27 cellular contexts compared by ENCODE assay signal in genomic region chrX:32995427-32995826, GRCh38.
"Had no signal": no experiment of that assay in that cellular context is flagged by ENCODE, and none has a peak within 500 bp of the region (broad histone marks: within the 10 kb centered on the region; RNA-seq: fewer than 3 reads in every experiment).

No MANE protein-coding gene starts in this region.

- H3K4me2 ChIP-seq: smooth muscle cell had no signal

- H3K9me3 ChIP-seq: esophagus muscularis mucosa, left ventricle myocardium inferior, lower lobe of right lung, right lobe of liver, vagina had no signal

- DNase-seq: dermis blood vessel endothelial cell; effector memory CD4-positive, alpha-beta T cell; foreskin keratinocyte; glutamatergic neuron; hypothalamus; immature natural killer cell; islet precursor cell; kidney glomerular epithelial cell; left colon; left ventricle myocardium inferior; lower lobe of right lung; naive thymus-derived CD8-positive, alpha-beta T cell; nephron progenitor cell; nucleus accumbens; retina; right lobe of liver; stimulated activated CD4-positive, alpha-beta T cell treated with anti-CD3 and anti-CD28 coated beads, Interleukin-12 subunit alpha, Interleukin-12 subunit beta, amount 100 ng/mL, for 4 hours; stimulated activated CD4-positive, alpha-beta T cell treated with anti-CD3 and anti-CD28 coated beads, Interleukin-1b, Interleukin-23, amount 100 ng/mL, for 48 hours; stimulated activated CD4-positive, alpha-beta T cell treated with anti-CD3 and anti-CD28 coated beads, Interleukin-4, amount 100 ng/mL, for 1 hour; stimulated activated CD8-positive, alpha-beta memory T cell treated with anti-CD3 and anti-CD28 coated beads, Interleukin-4, amount 100 ng/mL, for 48 hours; stimulated activated naive CD4-positive, alpha-beta T cell; substantia nigra; trophoblast cell had no signal

- ATAC-seq: foreskin keratinocyte; left colon; lower lobe of right lung; naive thymus-derived CD8-positive, alpha-beta T cell; right lobe of liver had no signal

- H3K27ac Mint-ChIP-seq: immature natural killer cell; naive thymus-derived CD8-positive, alpha-beta T cell; nephron progenitor cell had no signal

- H3K4me3 ChIP-seq: coronary artery, esophagus muscularis mucosa, left ventricle myocardium inferior, lower lobe of right lung, right lobe of liver, smooth muscle cell, vagina had no signal

- H3K27me3 ChIP-seq: esophagus muscularis mucosa, foreskin keratinocyte, vagina had no signal

- H3K27me3 Mint-ChIP-seq: naive thymus-derived CD8-positive, alpha-beta T cell had no signal

- H3K4me1 Mint-ChIP-seq: immature natural killer cell; naive thymus-derived CD8-positive, alpha-beta T cell; nephron progenitor cell had no signal

- H3K4me1 ChIP-seq: esophagus muscularis mucosa, foreskin keratinocyte, left ventricle myocardium inferior, lower lobe of right lung, right lobe of liver, vagina had no signal

- H3K4me3 Mint-ChIP-seq: immature natural killer cell; naive thymus-derived CD8-positive, alpha-beta T cell; nephron progenitor cell had no signal

- H3K9me3 Mint-ChIP-seq: nephron progenitor cell had no signal

- H3K36me3 ChIP-seq: esophagus muscularis mucosa, left ventricle myocardium inferior, lower lobe of right lung, right lobe of liver, vagina had no signal

- H3K27ac ChIP-seq: coronary artery, foreskin keratinocyte, left ventricle myocardium inferior, lower lobe of right lung, right lobe of liver, vagina had no signal
